ENCODE assay signal across 11 cellular contexts in the genomic region with DNA sequence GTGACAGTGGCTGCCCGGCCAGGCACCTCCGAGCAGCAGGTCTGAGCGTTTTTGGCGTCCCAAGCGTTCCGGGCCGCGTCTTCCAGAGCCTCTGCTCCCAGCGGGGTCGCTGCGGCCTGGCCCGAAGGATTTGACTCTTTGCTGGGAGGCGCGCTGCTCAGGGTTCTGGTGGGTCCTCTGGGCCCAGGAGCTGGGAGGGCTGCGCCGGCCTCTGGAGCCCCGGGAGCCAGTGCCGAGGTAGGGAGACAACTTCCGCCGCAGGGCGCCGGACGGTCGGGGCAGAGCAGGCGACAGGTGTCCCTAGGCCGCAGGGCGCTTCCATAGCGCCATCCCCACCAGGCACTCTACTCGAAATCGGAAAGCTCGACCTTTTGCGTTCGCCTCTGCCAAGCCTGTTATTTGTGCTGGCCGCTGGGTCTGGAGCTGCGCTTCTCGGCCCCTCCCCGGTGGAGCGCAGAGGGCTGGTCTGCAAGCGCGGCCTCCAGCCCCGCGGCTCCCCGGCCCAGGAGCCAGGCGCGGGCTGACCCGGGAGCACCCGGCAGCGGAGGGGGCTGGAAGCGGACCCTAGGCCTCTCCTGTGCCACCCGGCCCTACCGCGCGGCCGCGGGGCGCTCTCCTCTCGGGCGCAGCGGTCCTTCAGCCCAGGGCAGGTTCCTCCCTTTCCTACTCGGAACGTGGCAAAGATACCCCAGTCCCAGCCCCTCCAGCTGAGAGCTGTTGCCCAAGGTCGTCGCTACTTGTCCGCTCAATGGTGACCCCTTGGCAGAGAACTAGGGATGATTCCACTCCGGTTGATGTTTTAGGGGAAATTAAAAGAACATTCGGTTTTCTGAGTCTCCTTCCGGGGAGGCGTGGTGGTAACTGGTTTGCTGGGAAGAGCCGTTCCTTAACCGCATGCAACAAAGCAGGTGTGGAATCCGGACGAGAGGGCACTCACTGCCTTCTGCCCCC. TPM values are rescaled to one million over a fixed set of nuclear protein-coding genes. Genes with fewer than 3 reads are reported as not detected.
A peak's percentile ranks its signal among the peaks of the same experiment; 100 is the strongest.
DNase-seq lines count a peak whose midpoint lies in the region; ATAC-seq and TF ChIP-seq lines count a peak whose summit lies in the region.
"Had no signal": no experiment of that assay in that cellular context is flagged by ENCODE, and none has a peak within 500 bp of the region (broad histone marks: within the 10 kb centered on the region; RNA-seq: fewer than 3 reads in every experiment).

No MANE protein-coding gene starts in this region.

- TF ChIP-seq CTCF in heart right ventricle (IDR thresholded peaks at IDR 0.05) (no peak), upper lobe of right lung (IDR thresholded peaks at IDR 0.05) (no peak)

- peaks cover 48 to 52% of the 10 kb centered on the region in 2 donors for H3K27me3 Mint-ChIP-seq in natural killer cell treated with Interleukin-12 subunit alpha and Interleukin-12 subunit beta and Interleukin-15 and Interleukin-18, amount 100 ng/mL, for 72 hours

- H3K4me3 ChIP-seq in heart right ventricle (peak overlapping the region; percentile 9 to 58 (median 23)), upper lobe of right lung (peak overlapping the region; percentile 0)

- H3K9me3 Mint-ChIP-seq in natural killer cell treated with Interleukin-12 subunit alpha and Interleukin-12 subunit beta and Interleukin-15 and Interleukin-18, amount 100 ng/mL, for 72 hours: no peaks in the 10 kb centered on the region

- peaks cover 18 to 73% (median 61%) of the 10 kb centered on the region in 9 donors for H3K4me1 ChIP-seq in heart right ventricle
- peaks cover 53% of the 10 kb centered on the region for H3K4me1 ChIP-seq in upper lobe of right lung

- H3K27ac ChIP-seq in heart right ventricle (no peak overlapping the region), upper lobe of right lung (no peak overlapping the region)
- H3K27ac ChIP-seq: transverse colon had no signal

- WGBS in heart right ventricle, 2 donors: 3 to 6% methylated on average over 72 of the region's 72 CpGs

- intact Hi-C loops in heart right ventricle (cut with DNase I): no loop called here
- intact Hi-C loops in cardiac septum (cut with DNase I): no loop called here
- intact Hi-C loops in upper lobe of right lung (cut with DNase I): no loop called here

- no peaks in the 10 kb centered on the region for H3K36me3 Mint-ChIP-seq in natural killer cell treated with Interleukin-12 subunit alpha and Interleukin-12 subunit beta and Interleukin-15 and Interleukin-18, amount 100 ng/mL, for 72 hours

- DNase-seq in heart right ventricle (no peak), cardiac septum (ENCODE audit: low spot score) (no peak), astrocyte of the hippocampus (ENCODE audit: low read depth, low spot score) (peak; percentile 35), mesenteric fat pad (ENCODE audit: low spot score) (peak; percentile 83), upper lobe of right lung (peak; percentile 61)
- DNase-seq in natural killer cell treated with Interleukin-12 subunit alpha and Interleukin-12 subunit beta and Interleukin-15 and Interleukin-18, amount 100 ng/mL, for 72 hours (ENCODE audit: low spot score): no peak
- DNase-seq: HCEC 1CT, occipital lobe, transverse colon had no signal

- H3K9me3 ChIP-seq in heart right ventricle (no peaks in the 10 kb centered on the region), upper lobe of right lung (no peaks in the 10 kb centered on the region)
- H3K9me3 ChIP-seq: transverse colon had no signal

- ATAC-seq in heart right ventricle (peak in 1 of 8 donors; percentile 16), upper lobe of right lung (no peak), GM21529 (IDR thresholded peaks at IDR 0.05; ENCODE audit: unreplicated experiment) (no peak), GM19452 (IDR thresholded peaks at IDR 0.05; ENCODE audit: unreplicated experiment) (no peak)
- no peak for ATAC-seq in natural killer cell treated with Interleukin-12 subunit alpha and Interleukin-12 subunit beta and Interleukin-15 and Interleukin-18, amount 100 ng/mL, for 72 hours

- H3K4me1 Mint-ChIP-seq in natural killer cell treated with Interleukin-12 subunit alpha and Interleukin-12 subunit beta and Interleukin-15 and Interleukin-18, amount 100 ng/mL, for 72 hours (ENCODE audit: low read depth in 2 of 2): peaks cover 9 to 16% of the 10 kb centered on the region in 2 donors

- H3K27ac Mint-ChIP-seq in natural killer cell treated with Interleukin-12 subunit alpha and Interleukin-12 subunit beta and Interleukin-15 and Interleukin-18, amount 100 ng/mL, for 72 hours: no peak overlapping the region

- no peak overlapping the region for H3K4me3 Mint-ChIP-seq in natural killer cell treated with Interleukin-12 subunit alpha and Interleukin-12 subunit beta and Interleukin-15 and Interleukin-18, amount 100 ng/mL, for 72 hours

- H3K36me3 ChIP-seq in heart right ventricle (no peaks in the 10 kb centered on the region), upper lobe of right lung (no peaks in the 10 kb centered on the region)
- H3K36me3 ChIP-seq: transverse colon had no signal

- H3K27me3 ChIP-seq in heart right ventricle (peaks cover 86 to 100% (median 100%) of the 10 kb centered on the region in 7 donors), upper lobe of right lung (peaks cover 100% of the 10 kb centered on the region)

RNA-seq across cellular contexts. Expression of gene SIM2, which starts 2.3 kb away (rescaled TPM):
- under 1 TPM in 2 of 10 donors, not detected in 8; 0.15 to 0.16 TPM for total RNA-seq in heart right ventricle
- under 1 TPM in 1 of 2 donors, not detected in 1; 0.01 TPM for polyA plus RNA-seq in heart right ventricle
- total RNA-seq in cardiac septum: 0.16 TPM
- total RNA-seq in mesenteric fat pad: not detected
- not detected for total RNA-seq in upper lobe of right lung
- under 1 TPM in 1 of 2 donors, not detected in 1; 0.47 TPM for total RNA-seq in natural killer cell treated with Interleukin-12 subunit alpha and Interleukin-12 subunit beta and Interleukin-15 and Interleukin-18, amount 100 ng/mL, for 72 hours
- total RNA-seq: occipital lobe had no signal

Comparison
In these comparisons a context has a peak if more than half of its experiments do, and no peak if none do; other contexts are left out.
1. DNase-seq: peak in astrocyte of the hippocampus (single experiment), mesenteric fat pad (single experiment) and upper lobe of right lung (single experiment); none in heart right ventricle (0 of 2), cardiac septum (single experiment) and natural killer cell treated with Interleukin-12 subunit alpha and Interleukin-12 subunit beta and Interleukin-15 and Interleukin-18, amount 100 ng/mL, for 72 hours (single experiment).